In the genomic region with DNA sequence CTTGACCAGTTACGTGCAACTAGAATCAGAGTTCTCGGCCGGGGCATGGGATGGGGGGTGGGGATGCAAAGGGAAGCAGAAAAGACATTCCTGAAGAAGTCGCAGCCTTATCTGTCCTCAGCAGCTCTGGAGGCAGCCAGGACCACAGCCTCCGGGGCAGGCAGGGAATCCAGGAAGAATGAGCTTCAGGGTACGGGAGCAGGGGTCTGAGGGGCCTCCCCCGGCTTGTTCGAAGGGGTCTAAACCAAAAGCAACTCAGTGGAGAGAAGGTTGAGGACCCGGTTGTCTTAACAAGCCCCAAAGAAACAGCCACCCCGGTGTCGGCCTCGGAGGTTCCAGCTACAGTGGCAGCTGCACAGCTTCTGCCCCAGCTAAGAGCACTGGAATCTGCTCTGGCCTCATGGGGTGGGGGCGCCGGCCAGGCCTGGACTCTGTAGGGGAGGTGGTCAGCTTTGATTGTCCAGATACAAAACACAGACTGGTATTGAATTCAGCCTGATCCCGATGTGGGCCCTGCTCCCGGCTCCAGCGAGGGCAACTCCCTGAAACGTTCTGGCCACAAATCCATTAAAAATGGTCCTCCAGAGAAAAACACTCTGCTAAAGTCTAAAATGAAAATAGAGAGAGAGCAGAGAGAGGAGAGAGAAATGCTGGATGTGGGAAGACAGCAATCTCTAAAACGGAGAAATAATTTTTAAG, we compare ENCODE assay signal across 15 cellular contexts. TPM values are rescaled to one million over a fixed set of nuclear protein-coding genes. Genes with fewer than 3 reads are reported as not detected.
DNase-seq lines count a peak whose midpoint lies in the region; ATAC-seq, FAIRE-seq and TF ChIP-seq lines count a peak whose summit lies in the region.
"Had no signal": no experiment of that assay in that cellular context is flagged by ENCODE, and none has a peak within 500 bp of the region (broad histone marks: within the 10 kb centered on the region; RNA-seq: fewer than 3 reads in every experiment).

No MANE protein-coding gene starts in this region.

- H3K4me3 ChIP-seq in adipocyte (ENCODE audit: low read length): peak overlapping the region; percentile 73
- no peak overlapping the region for H3K4me3 ChIP-seq in hepatocyte
- H3K4me3 ChIP-seq in psoas muscle: peak overlapping the region; percentile 19
- H3K4me3 ChIP-seq: cardiac muscle cell, neural progenitor cell had no signal

- peaks cover 20% of the 10 kb centered on the region for H3K79me2 ChIP-seq in hepatocyte

- peaks cover 72% of the 10 kb centered on the region for H3K36me3 Mint-ChIP-seq in Calu3 (ENCODE audit: insufficient read depth, unreplicated experiment)
- H3K36me3 Mint-ChIP-seq: neural progenitor cell had no signal

- H3K4me1 ChIP-seq in adipocyte (ENCODE audit: control insufficient read depth, insufficient read depth, low read length): peaks cover 78% of the 10 kb centered on the region
- H3K4me1 ChIP-seq in hepatocyte (ENCODE audit: insufficient read depth): peaks cover 14% of the 10 kb centered on the region
- no peaks in the 10 kb centered on the region for H3K4me1 ChIP-seq in psoas muscle
- H3K4me1 ChIP-seq: BE2C, neural progenitor cell had no signal

- no peaks in the 10 kb centered on the region for H4K20me1 ChIP-seq in hepatocyte (ENCODE audit: insufficient read depth, poor library complexity, severe bottlenecking)

- H3K9me2 ChIP-seq in hepatocyte (replicated peaks; ENCODE audit: insufficient read depth): no peaks in the 10 kb centered on the region

- H3K27ac Mint-ChIP-seq in Calu3 (ENCODE audit: unreplicated experiment): peak overlapping the region; percentile 66
- H3K27ac Mint-ChIP-seq: neural progenitor cell, T-cell had no signal

- 5% methylated on average over 19 of the region's 19 CpGs for WGBS in hepatocyte (ENCODE audit: low lambda C conversion rate, missing lambda C conversion rate)
- WGBS in psoas muscle, 3 donors: 34 to 42% (median 37%) methylated on average over 19 of the region's 19 CpGs

- BruUV-seq in Calu3 (replicated peaks; lab: Mats Ljungman, UMichigan): no TSS peak

- intact Hi-C loops in Calu3 (cut with micrococcal nuclease; ENCODE audit: unreplicated experiment): no loop called here
- intact Hi-C loops in psoas muscle (cut with DNase I): no loop called here

- no peak overlapping the region for H2AFZ ChIP-seq in hepatocyte
- H2AFZ ChIP-seq: neural progenitor cell had no signal

- CTCF ChIA-PET in Calu3 (lab: Charles Lee): interaction anchor here (0.5 kb wide), 1 partner anchor 219 kb away, joined by 5 read pairs; no protein-coding TSS in a partner anchor

- H3K9me3 Mint-ChIP-seq in Calu3 (ENCODE audit: low read depth, unreplicated experiment): no peaks in the 10 kb centered on the region
- H3K9me3 Mint-ChIP-seq: T-cell had no signal

- no peaks in the 10 kb centered on the region for H3K27me3 Mint-ChIP-seq in Calu3 (ENCODE audit: unreplicated experiment)

- H3K27me3 ChIP-seq in adipocyte (replicated peaks; ENCODE audit: control insufficient read depth, insufficient read depth, low read length) (no peaks in the 10 kb centered on the region), hepatocyte (peaks cover 100% of the 10 kb centered on the region), psoas muscle (ENCODE audit: insufficient read depth in 3 of 3, low read length in 2 of 3) (peaks cover 4 to 66% (median 15%) of the 10 kb centered on the region in 3 donors)

- DNase-seq in Calu3 (no peak), adipocyte (ENCODE audit: low read depth) (no peak), hepatocyte (ENCODE audit: low spot score) (no peak), psoas muscle (no peak), RCC 7860 (ENCODE audit: low spot score) (no peak), D721Med (ENCODE audit: insufficient read length, low spot score) (no peak), NCI-H1694 (lab: John Stamatoyannopoulos, UW) (no peak)
- DNase-seq: activated CD4-positive, alpha-beta T cell treated with anti-CD3 and anti-CD28 coated beads for 48 hours; BE2C; NCI-H1930; T-cell had no signal

- H3K9me3 ChIP-seq in adipocyte (ENCODE audit: control insufficient read depth, low read length) (no peaks in the 10 kb centered on the region), hepatocyte (ENCODE audit: low read depth) (no peaks in the 10 kb centered on the region), psoas muscle (no peaks in the 10 kb centered on the region)
- H3K9me3 ChIP-seq: BE2C had no signal

- FAIRE-seq in RCC 7860 (lab: Jason Lieb, UNC) (no peak), D721Med (lab: Jason Lieb, UNC) (no peak)

- ATAC-seq in psoas muscle (peak in 1 of 4 donors; percentile 24), GM21367 (IDR thresholded peaks at IDR 0.05; ENCODE audit: unreplicated experiment) (no peak)
- ATAC-seq: esophagus mucosa, T-cell had no signal

- peak overlapping the region; percentile 72 for H3K27ac ChIP-seq in hepatocyte
- peak overlapping the region; percentile 14 for H3K27ac ChIP-seq in psoas muscle
- H3K27ac ChIP-seq: cardiac muscle cell, neural progenitor cell had no signal

- H3K4me2 ChIP-seq in hepatocyte: peak overlapping the region; percentile 91
- H3K4me2 ChIP-seq: neural progenitor cell had no signal

- H3K9ac ChIP-seq in adipocyte (ENCODE audit: low read length): peak overlapping the region; percentile 88
- H3K9ac ChIP-seq: neural progenitor cell had no signal

- H3K4me3 Mint-ChIP-seq in Calu3 (ENCODE audit: low read depth, unreplicated experiment): no peak overlapping the region
- H3K4me3 Mint-ChIP-seq: neural progenitor cell, T-cell had no signal

- TF ChIP-seq CTCF in Calu3 (IDR thresholded peaks at IDR 0.05; ENCODE audit: unreplicated experiment) (no peak), hepatocyte (IDR thresholded peaks at IDR 0.05; ENCODE audit: poor library complexity) (no peak), psoas muscle (IDR thresholded peaks at IDR 0.05) (no peak), D721Med (IDR thresholded peaks at IDR 0.05; ENCODE audit: insufficient read depth, missing control alignments) (no peak)

- H3K36me3 ChIP-seq in adipocyte (ENCODE audit: control insufficient read depth, insufficient read depth, low read length, severe bottlenecking) (no peaks in the 10 kb centered on the region), hepatocyte (replicated peaks; ENCODE audit: insufficient read depth, low read depth) (no peaks in the 10 kb centered on the region), psoas muscle (ENCODE audit: insufficient read depth in 1 of 2, low read depth in 1 of 2) (no peaks in the 10 kb centered on the region)
- H3K36me3 ChIP-seq: BE2C, cardiac muscle cell, neural progenitor cell had no signal

- H3K4me1 Mint-ChIP-seq in Calu3 (ENCODE audit: low read depth, unreplicated experiment): peaks cover 32% of the 10 kb centered on the region
- H3K4me1 Mint-ChIP-seq: neural progenitor cell had no signal

RNA-seq across cellular contexts. Expression of gene HOXB4, which starts 7.7 kb away (rescaled TPM):
- total RNA-seq in Calu3 (2022) (28.0 and 31.1 TPM in 2 replicates), hepatocyte (1.4 and 2.2 TPM in 2 replicates), psoas muscle (1 to 10 TPM in 2 of 4 donors, under 1 TPM in 2; 0.80 to 4.0 (median 1.3) TPM)
- polyA plus RNA-seq in hepatocyte (1.8 and 2.0 TPM in 2 replicates), psoas muscle (under 1 TPM; 0.38 to 0.89 (median 0.55) TPM)

RNA-seq across cellular contexts. Expression of gene HOXB3, which starts 19.6 kb away (rescaled TPM):
- 151 and 154 TPM in 2 replicates for total RNA-seq in Calu3 (2022)
- 1.8 and 5.9 TPM in 2 replicates for total RNA-seq in hepatocyte
- polyA plus RNA-seq in hepatocyte: 1.8 and 4.0 TPM in 2 replicates
- total RNA-seq in psoas muscle: 1 to 10 TPM; 1.5 to 8.8 (median 1.9) TPM
- polyA plus RNA-seq in psoas muscle: 1 to 10 TPM in 2 of 3 donors, under 1 TPM in 1; 0.96 to 1.5 (median 1.4) TPM

RNA-seq across cellular contexts. Expression of gene HOXB5, which starts 23.1 kb away (rescaled TPM):
- total RNA-seq in Calu3 (2022): 47.2 and 48.5 TPM in 2 replicates
- total RNA-seq in hepatocyte: 0.27 and 0.36 TPM in 2 replicates
- polyA plus RNA-seq in hepatocyte: 3.3 and 4.4 TPM in 2 replicates
- total RNA-seq in psoas muscle: under 1 TPM in 3 of 4 donors, not detected in 1; 0.17 to 0.71 (median 0.24) TPM
- under 1 TPM; 0.03 to 0.30 (median 0.17) TPM for polyA plus RNA-seq in psoas muscle
- total RNA-seq: T-cell had no signal

RNA-seq across cellular contexts. Expression of gene HOXB2, which starts 25.6 kb away (rescaled TPM):
- total RNA-seq in Calu3 (2022): 24.5 and 32.6 TPM in 2 replicates
- total RNA-seq in hepatocyte: 5.6 and 6.7 TPM in 2 replicates
- 20.7 and 29.9 TPM in 2 replicates for polyA plus RNA-seq in hepatocyte
- total RNA-seq in psoas muscle: 10 to 100 TPM in 1 of 4 donors, 1 to 10 TPM in 3; 3.1 to 12.9 (median 6.5) TPM
- polyA plus RNA-seq in psoas muscle: 1 to 10 TPM; 4.6 to 5.0 (median 5.0) TPM

RNA-seq across cellular contexts. Expression of gene HOXB6, which starts 34.3 kb away (rescaled TPM):
- total RNA-seq in Calu3 (2022): 140 and 144 TPM in 2 replicates
- total RNA-seq in hepatocyte: 4.1 and 4.8 TPM in 2 replicates
- polyA plus RNA-seq in hepatocyte: 7.7 and 12.9 TPM in 2 replicates
- 1 to 10 TPM in 2 of 4 donors, under 1 TPM in 2; 0.66 to 3.3 (median 1.2) TPM for total RNA-seq in psoas muscle
- 1 to 10 TPM in 2 of 3 donors, under 1 TPM in 1; 0.80 to 1.6 (median 1.2) TPM for polyA plus RNA-seq in psoas muscle
- polyA plus RNA-seq: cardiac muscle cell had no signal

Comparison
In these comparisons a context has a peak if more than half of its experiments do, and no peak if none do; other contexts are left out.
1. RNA of gene HOXB3, which starts 19.6 kb away (total RNA-seq): 151 to 154 TPM in Calu3; 1.8 to 5.9 TPM in hepatocyte and 1.5 to 8.8 TPM in psoas muscle; every median in the first group is over 10 times any median in the second.
2. RNA of gene HOXB5, which starts 23.1 kb away (total RNA-seq): 47.2 to 48.5 TPM in Calu3; 0.27 to 0.36 TPM in hepatocyte and 0.17 to 0.71 TPM in psoas muscle; every median in the first group is over 10 times any median in the second.